In genomic region chr17:41962111-41962510, GRCh38 we compare ENCODE assay signal across 17 cellular contexts.
"Had no signal": no experiment of that assay in that cellular context is flagged by ENCODE, and none has a peak within 500 bp of the region (broad histone marks: within the 10 kb centered on the region; RNA-seq: fewer than 3 reads in every experiment).

No MANE protein-coding gene starts in this region.

- H3K36me3 ChIP-seq: right atrium auricular region, tibial nerve, vagina had no signal

- H3K27me3 ChIP-seq: right atrium auricular region, tibial nerve, vagina had no signal

- ATAC-seq: activated CD8-positive, alpha-beta T cell treated with anti-CD3 and anti-CD28 coated beads for 36 hours; activated T-cell treated with anti-CD3 and anti-CD28 coated beads, Interleukin-2, amount 50 U/mL, for 72 hours; natural killer cell; stimulated activated naive B cell treated with anti-CD40 and anti-IgM and Interleukin-4, amounts not matched to agents 10 μg/mL and 1 μg/mL and 100 μg/mL, for 72 hours had no signal

- H3K27ac ChIP-seq: right atrium auricular region, skin epidermis, vagina had no signal

- DNase-seq: activated B cell treated with CpG ODN at 0.5 μM for 24 hours; activated CD4-positive, alpha-beta T cell treated with anti-CD3 and anti-CD28 coated beads for 48 hours; activated CD8-positive, alpha-beta T cell treated with anti-CD3 and anti-CD28 coated beads for 36 hours; activated gamma-delta T cell treated with Interleukin-2 at 50 U/mL for 16 hours; activated naive CD8-positive, alpha-beta T cell treated with anti-CD3 and anti-CD28 coated beads for 36 hours; activated T-cell treated with anti-CD3 and anti-CD28 coated beads, Interleukin-2, amount 50 U/mL, for 72 hours; effector CD8-positive, alpha-beta T cell; foreskin fibroblast; mesenchymal stem cell; natural killer cell; stimulated activated CD4-positive, alpha-beta T cell treated with anti-CD3 and anti-CD28 coated beads, Interleukin-15, amount 100 ng/mL, for 24 hours; stimulated activated CD4-positive, alpha-beta T cell treated with anti-CD3 and anti-CD28 coated beads, Interleukin-4, amount 100 ng/mL, for 1 hour; stimulated activated naive B cell treated with anti-CD40 and anti-IgM and Interleukin-4, amounts not matched to agents 10 μg/mL and 1 μg/mL and 100 μg/mL, for 72 hours had no signal

- H3K9me3 ChIP-seq: right atrium auricular region, tibial nerve, vagina had no signal

- H3K4me3 ChIP-seq: right atrium auricular region, skin epidermis, tibial nerve, vagina had no signal
